ENCODE assay signal across 9 cellular contexts in genomic region chr3:72520690-72521308, GRCh38.
A peak's percentile ranks its signal among the peaks of the same experiment; 100 is the strongest.
DNase-seq lines count a peak whose midpoint lies in the region; ATAC-seq, FAIRE-seq and TF ChIP-seq lines count a peak whose summit lies in the region.
"Had no signal": no experiment of that assay in that cellular context is flagged by ENCODE, and none has a peak within 500 bp of the region (broad histone marks: within the 10 kb centered on the region; RNA-seq: fewer than 3 reads in every experiment).

No MANE protein-coding gene starts in this region.

- H3K79me2 ChIP-seq in HCT116 (ENCODE audit: insufficient read depth, low read length) (no peaks in the 10 kb centered on the region), PC-9 (ENCODE audit: low read depth) (no peaks in the 10 kb centered on the region)

- TF ChIP-seq POLR2A in GM12892 (IDR thresholded peaks at IDR 0.05; ENCODE audit: low read depth, low read length) = no peak
- TF ChIP-seq POLR2A in HCT116 (IDR thresholded peaks at IDR 0.05; ENCODE audit: borderline replicate concordance, extremely low read depth, insufficient read depth, insufficient read length) = no peak

- H4K20me1 ChIP-seq in HCT116 (ENCODE audit: insufficient read depth) = no peaks in the 10 kb centered on the region
- no peaks in the 10 kb centered on the region for H4K20me1 ChIP-seq in PC-9 (ENCODE audit: insufficient read depth)

- no peak overlapping the region for H3K9ac ChIP-seq in HCT116 (ENCODE audit: low read length)

- no peak overlapping the region for H3K27ac ChIP-seq in HCT116 (ENCODE audit: low read depth, low read length)
- no peak overlapping the region for H3K27ac ChIP-seq in PC-9

- no peak overlapping the region for H3K4me3 ChIP-seq in HCT116 (replicated peaks in 1 of 2; ENCODE audit: low read depth in 1 of 2, low read length in 2 of 2)
- no peak overlapping the region for H3K4me3 ChIP-seq in PC-9
- no peak overlapping the region for H3K4me3 ChIP-seq in HAP-1

- FAIRE-seq in GM12892 (lab: Jason Lieb, UNC) (peak; percentile 64), islet of Langerhans (lab: Jason Lieb, UNC) (peak; percentile 41)
- FAIRE-seq: endothelial cell of umbilical vein had no signal

- TF ChIP-seq CTCF in HCT116 (IDR thresholded peaks at IDR 0.05 in 2 of 3, conservative IDR thresholded peaks at IDR 0.05 in 1 of 3; ENCODE audit: borderline replicate concordance in 1 of 3, insufficient read depth in 1 of 3, low read depth in 2 of 3, low read length in 2 of 3) (no peak), PC-9 (conservative IDR thresholded peaks at IDR 0.05) (no peak)

- H3K36me3 ChIP-seq in HCT116 (ENCODE audit: control insufficient read depth in 1 of 2, insufficient read depth in 2 of 2, low read length in 2 of 2) (no peaks in the 10 kb centered on the region), PC-9 (ENCODE audit: low read depth) (no peaks in the 10 kb centered on the region), HAP-1 (replicated peaks) (no peaks in the 10 kb centered on the region)

- BruUV-seq in HCT116 (replicated peaks; lab: Mats Ljungman, UMichigan) (no TSS peak), PC-9 (replicated peaks; lab: Mats Ljungman, UMichigan) (no TSS peak)

- peaks cover 6 to 13% of the 10 kb centered on the region in 2 experiments for H3K4me1 ChIP-seq in HCT116 (ENCODE audit: control insufficient read depth in 1 of 2, insufficient read depth in 2 of 2, low read length in 2 of 2)
- H3K4me1 ChIP-seq in PC-9 (replicated peaks; ENCODE audit: insufficient read depth) = peaks cover 16% of the 10 kb centered on the region
- H3K4me1 ChIP-seq in HAP-1 = no peaks in the 10 kb centered on the region

- ATAC-seq in HCT116 (0 out of 2 replicates have a peak, but pooled peaks have one; percentile 30), GM21528 (IDR thresholded peaks at IDR 0.05; ENCODE audit: low FRiP score, unreplicated experiment) (no peak)

- no peaks in the 10 kb centered on the region for H3K27me3 ChIP-seq in HCT116 (ENCODE audit: insufficient read depth, low read length)
- no peaks in the 10 kb centered on the region for H3K27me3 ChIP-seq in PC-9 (ENCODE audit: insufficient read depth, low read depth)
- no peaks in the 10 kb centered on the region for H3K27me3 ChIP-seq in HAP-1 (ENCODE audit: low read depth)

- H3F3A ChIP-seq in PC-9 (ENCODE audit: insufficient read depth, low read depth) = no peaks in the 10 kb centered on the region

- RAD21 ChIA-PET in HCT116 (lab: Charles Lee; ENCODE audit: low non-redundant PET in 1 of 2, low total read pairs in 2 of 2, uncharacterized antibody in 2 of 2, unreplicated experiment in 2 of 2) = no interaction called here

- H3K9me3 ChIP-seq in HCT116 (ENCODE audit: control insufficient read depth in 1 of 2, insufficient read depth in 1 of 2, low read depth in 1 of 2, low read length in 2 of 2) (no peaks in the 10 kb centered on the region), PC-9 (ENCODE audit: insufficient read depth, low read depth) (no peaks in the 10 kb centered on the region), HAP-1 (no peaks in the 10 kb centered on the region)

- H3K9me2 ChIP-seq in HCT116 (ENCODE audit: insufficient read depth) = no peaks in the 10 kb centered on the region
- H3K9me2 ChIP-seq in PC-9 (ENCODE audit: insufficient read depth) = no peaks in the 10 kb centered on the region

- peak overlapping the region; percentile 52 for H3K4me2 ChIP-seq in HCT116 (ENCODE audit: low read length)
- H3K4me2 ChIP-seq in PC-9 = peak overlapping the region; percentile 59

- POLR2A ChIA-PET in HCT116 (lab: Charles Lee) (interaction anchor here (1.1 kb wide), 1 partner anchor 19 kb away, joined by 3 read pairs; no protein-coding TSS in a partner anchor), PC-9 (lab: Charles Lee; ENCODE audit: unreplicated experiment) (no interaction called here)

- DNase-seq in GM12892 (ENCODE audit: insufficient read length) (no peak), HCT116 (ENCODE audit: low read depth, low spot score) (peak; percentile 16), PC-9 (peak; percentile 35 to 75), HAP-1 (ENCODE audit: low spot score in 2 of 2) (no peak), SK-N-DZ (ENCODE audit: low spot score) (no peak), GM19238 (ENCODE audit: insufficient read length, low spot score) (no peak)

- H2AFZ ChIP-seq in HCT116 (ENCODE audit: low read depth, low read length, poor library complexity, severe bottlenecking) (no peak overlapping the region), PC-9 (no peak overlapping the region)

- CTCF ChIA-PET in HCT116 (lab: Charles Lee) (no interaction called here), PC-9 (lab: Charles Lee) (interaction anchor here (0.6 kb wide), 1 partner anchor 27 kb away, joined by 13 read pairs; no protein-coding TSS in a partner anchor)

- intact Hi-C loops in HCT116 (cut with micrococcal nuclease) = no loop called here
- intact Hi-C loops in PC-9 (cut with micrococcal nuclease; ENCODE audit: unreplicated experiment) = no loop called here

- TF ChIP-seq RAD21 in HCT116 (IDR thresholded peaks at IDR 0.05; ENCODE audit: low read depth) = no peak

- in situ Hi-C loops in HAP-1 (cut with MboI; ENCODE audit: low sequenced_read_pairs) = no loop called here

TF ChIP-seq in HCT116, 20 proteins besides CTCF, POLR2A, EP300 and RAD21:
- TF ChIP-seq SP1 (IDR thresholded peaks at IDR 0.05; ENCODE audit: low read depth) (peak; percentile 44; the same call in 1 of the 2 replicates), EZH2 (IDR thresholded peaks at IDR 0.05) (no peak), FOSL1 (IDR thresholded peaks at IDR 0.05; ENCODE audit: low read depth) (0 out of 2 replicates have a peak, but pooled peaks have one; percentile 17), TCF7L2 (IDR thresholded peaks at IDR 0.05; ENCODE audit: borderline replicate concordance, extremely low read depth, insufficient read depth, insufficient read length) (no peak), YY1 (IDR thresholded peaks at IDR 0.05; ENCODE audit: extremely low read depth, insufficient replicate concordance, low read depth, low read length) (no peak), MAX (IDR thresholded peaks at IDR 0.05) (no peak), JUND (IDR thresholded peaks at IDR 0.05) (peak; percentile 57)

Comparison
In these comparisons a context has a peak if more than half of its experiments do, and no peak if none do; other contexts are left out.
1. DNase-seq: peak in HCT116 (single experiment) and PC-9 (2 of 2); none in GM12892 (single experiment), HAP-1 (0 of 2), SK-N-DZ (single experiment) and GM19238 (single experiment).